In genomic region chr19:1811472-1811894, GRCh38 we compare ENCODE assay signal across 8 cellular contexts. TPM values are rescaled to one million over a fixed set of nuclear protein-coding genes. Genes with fewer than 3 reads are reported as not detected.
A peak's percentile ranks its signal among the peaks of the same experiment; 100 is the strongest.
DNase-seq lines count a peak whose midpoint lies in the region; ATAC-seq, FAIRE-seq and TF ChIP-seq lines count a peak whose summit lies in the region.

No MANE protein-coding gene starts in this region.

- H3F3A ChIP-seq in SK-N-SH (replicated peaks; ENCODE audit: insufficient read depth) = peaks cover 4% of the 10 kb centered on the region

- no peaks in the 10 kb centered on the region for H3K9me2 ChIP-seq in SK-N-SH

- CTCF ChIA-PET in SK-N-SH (lab: Yijun Ruan, JAX) = interaction anchor here (0.9 to 3.6 kb wide), 6 partner anchors 15 to 139 kb away, joined by 3 to 20 read pairs (median 8); no protein-coding TSS in a partner anchor

- H3K4me2 ChIP-seq in SK-N-SH = peak overlapping the region; percentile 77

- H2AFZ ChIP-seq in SK-N-SH (ENCODE audit: low read depth) = peak overlapping the region; percentile 73; the same call in 1 of the 2 replicates

- TF ChIP-seq RAD21 in SK-N-SH (IDR thresholded peaks at IDR 0.05; ENCODE audit: low read length) = no peak

- H3K9me3 ChIP-seq in SK-N-SH (no peaks in the 10 kb centered on the region), kidney (ENCODE audit: control insufficient read depth in 1 of 2, low read length in 2 of 2) (no peaks in the 10 kb centered on the region)

- peak; percentile 46; the same call in 1 of the 2 replicates for TF ChIP-seq POLR2A in H54 (IDR thresholded peaks at IDR 0.05; ENCODE audit: low read depth, low read length)

- H4K20me1 ChIP-seq in SK-N-SH (ENCODE audit: insufficient read depth) = no peaks in the 10 kb centered on the region

- TF ChIP-seq EP300 in SK-N-SH (IDR thresholded peaks at IDR 0.05; ENCODE audit: borderline replicate concordance in 1 of 2, low read depth in 1 of 2, low read length in 1 of 2) = no peak

- H3K27me3 ChIP-seq in SK-N-SH (ENCODE audit: insufficient read depth) = no peaks in the 10 kb centered on the region

- intact Hi-C loops in kidney (cut with DNase I) = no loop called here

- no peak for TF ChIP-seq CTCF in SK-N-SH (IDR thresholded peaks at IDR 0.05)
- no peak for TF ChIP-seq CTCF in kidney (IDR thresholded peaks at IDR 0.05; ENCODE audit: borderline replicate concordance, extremely low read depth, insufficient read depth)
- TF ChIP-seq CTCF in GM13976 (IDR thresholded peaks at IDR 0.05; ENCODE audit: borderline replicate concordance, control extremely low read depth, extremely low read depth, insufficient read depth, missing control alignments) = no peak

- H3K9ac ChIP-seq in SK-N-SH (peak overlapping the region; percentile 68), kidney (ENCODE audit: low read length in 2 of 2) (no peak overlapping the region)

- H3K4me1 ChIP-seq in SK-N-SH (ENCODE audit: control insufficient read depth in 1 of 2, insufficient read depth in 2 of 2, low read depth in 1 of 2, low read length in 1 of 2) (peaks cover 0 to 14% of the 10 kb centered on the region in 2 experiments; a peak in 1 of 4 replicates), kidney (ENCODE audit: control insufficient read depth in 1 of 2, insufficient read depth in 1 of 2, low read depth in 1 of 2, low read length in 2 of 2) (peaks cover 0 to 8% of the 10 kb centered on the region in 2 donors)

- no peak for ATAC-seq in HG03469 (IDR thresholded peaks at IDR 0.05; ENCODE audit: unreplicated experiment)

- POLR2A ChIA-PET in SK-N-SH (lab: Yijun Ruan, JAX) = no interaction called here

- peak overlapping the region; percentile 64 to 71 for H3K4me3 ChIP-seq in SK-N-SH (ENCODE audit: low read depth in 2 of 2, low read length in 1 of 2)
- H3K4me3 ChIP-seq in kidney (ENCODE audit: low read length in 2 of 2) = no peak overlapping the region

- peak overlapping the region in 1 of 2 experiments; percentile 29; a peak in 1 of 4 replicates for H3K27ac ChIP-seq in SK-N-SH (ENCODE audit: low read depth in 2 of 2, low read length in 1 of 2)
- H3K27ac ChIP-seq in kidney (ENCODE audit: low read depth in 2 of 2, low read length in 2 of 2) = no peak overlapping the region

- DNase-seq in H54 (ENCODE audit: insufficient read length, low spot score) (peak; percentile 99), SK-N-SH (peak; percentile 66), astrocyte of the hippocampus (ENCODE audit: low read depth, low spot score) (peak; percentile 74), kidney (peak; percentile 94), GM13976 (ENCODE audit: low spot score) (no peak), NCI-H2107 (lab: John Stamatoyannopoulos, UW) (no peak)
- DNase-seq in stimulated activated CD4-positive, alpha-beta T cell treated with anti-CD3 and anti-CD28 coated beads, TNF-alpha, amount 100 ng/mL, for 24 hours (ENCODE audit: low read depth in 3 of 3) = peak; percentile 22 to 52 (median 22)

- peaks cover 0 to 12% of the 10 kb centered on the region in 2 experiments for H3K36me3 ChIP-seq in SK-N-SH (replicated peaks in 1 of 2; ENCODE audit: control insufficient read depth in 1 of 2, insufficient read depth in 2 of 2, low read length in 1 of 2)
- no peaks in the 10 kb centered on the region for H3K36me3 ChIP-seq in kidney (ENCODE audit: control insufficient read depth in 1 of 2, insufficient read depth in 2 of 2, low read length in 2 of 2)

- peak; percentile 80 for FAIRE-seq in H54 (lab: Jason Lieb, UNC)
- FAIRE-seq in kidney (lab: Jason Lieb, UNC) = no peak

- in situ Hi-C loops in GM13976 (cut with MboI; ENCODE audit: low sequenced_read_pairs, unreplicated experiment) = no loop called here

- no peaks in the 10 kb centered on the region for H3K79me2 ChIP-seq in SK-N-SH (ENCODE audit: insufficient read depth)

- WGBS in SK-N-SH (ENCODE audit: low lambda C conversion rate) = 26% methylated on average over 11 of the region's 13 CpGs

TF ChIP-seq in SK-N-SH, 30 proteins besides CTCF, POLR2A, EP300 and RAD21:
- TF ChIP-seq NFIC (IDR thresholded peaks at IDR 0.05; ENCODE audit: borderline replicate concordance) = peak; percentile 97
- TF ChIP-seq MXI1 (IDR thresholded peaks at IDR 0.05; ENCODE audit: low read depth, low read length) = no peak; the same call in 1 of the 2 replicates
- TF ChIP-seq FOSL2 (IDR thresholded peaks at IDR 0.05; ENCODE audit: borderline replicate concordance, low read depth) = peak; percentile 86; the same call in 1 of the 2 replicates
- TF ChIP-seq CHD2 (IDR thresholded peaks at IDR 0.05; ENCODE audit: low read length, partially characterized antibody) = no peak
- TF ChIP-seq, protein P1, sequence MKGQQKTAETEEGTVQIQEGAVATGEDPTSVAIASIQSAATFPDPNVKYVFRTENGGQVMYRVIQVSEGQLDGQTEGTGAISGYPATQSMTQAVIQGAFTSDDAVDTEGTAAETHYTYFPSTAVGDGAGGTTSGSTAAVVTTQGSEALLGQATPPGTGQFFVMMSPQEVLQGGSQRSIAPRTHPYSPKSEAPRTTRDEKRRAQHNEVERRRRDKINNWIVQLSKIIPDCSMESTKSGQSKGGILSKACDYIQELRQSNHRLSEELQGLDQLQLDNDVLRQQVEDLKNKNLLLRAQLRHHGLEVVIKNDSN (IDR thresholded peaks at IDR 0.05; ENCODE audit: borderline replicate concordance, low read depth) = no peak

RNA-seq across cellular contexts. Expression of gene ATP8B3, which starts 0.6 kb away (rescaled TPM):
- polyA plus RNA-seq in SK-N-SH (2012; rRNA removed) = 6.2 and 8.0 TPM in 2 replicates
- polyA plus RNA-seq in SK-N-SH (2012; cell fraction: cytosol; rRNA removed) = 3.1 and 4.9 TPM in 2 replicates
- polyA plus RNA-seq in SK-N-SH (2012; cell fraction: nucleus; rRNA removed) = 20.8 and 25.6 TPM in 2 replicates
- total RNA-seq in kidney = 3.6 TPM
- 0.24 TPM for polyA plus RNA-seq in kidney (ENCODE audit: insufficient read depth, low read depth, low replicate concordance)

RNA-seq across cellular contexts. Expression of gene REXO1, which starts 36.8 kb away (rescaled TPM):
- polyA plus RNA-seq in SK-N-SH (2012; rRNA removed) = 9.0 and 18.8 TPM in 2 replicates
- 7.1 and 12.6 TPM in 2 replicates for polyA plus RNA-seq in SK-N-SH (2012; cell fraction: cytosol; rRNA removed)
- 87.2 and 224 TPM in 2 replicates for polyA plus RNA-seq in SK-N-SH (2012; cell fraction: nucleus; rRNA removed)
- total RNA-seq in kidney = 36.8 TPM
- 12.1 TPM for polyA plus RNA-seq in kidney (ENCODE audit: insufficient read depth, low read depth, low replicate concordance)

RNA-seq across cellular contexts. Expression of gene KLF16, which starts 51.9 kb away (rescaled TPM):
- polyA plus RNA-seq in SK-N-SH (2012; rRNA removed) (11.3 and 16.1 TPM in 2 replicates), kidney (ENCODE audit: insufficient read depth, low read depth, low replicate concordance) (10.4 TPM)
- polyA plus RNA-seq in SK-N-SH (2012; cell fraction: cytosol; rRNA removed) = 11.6 and 17.8 TPM in 2 replicates
- 28.7 and 43.5 TPM in 2 replicates for polyA plus RNA-seq in SK-N-SH (2012; cell fraction: nucleus; rRNA removed)
- 22.2 TPM for total RNA-seq in kidney

RNA-seq across cellular contexts. Expression of gene ONECUT3, which starts 58.2 kb away (rescaled TPM):
- polyA plus RNA-seq in SK-N-SH (2012; rRNA removed) (not detected in 2 replicates), kidney (ENCODE audit: insufficient read depth, low read depth, low replicate concordance) (not detected)
- not detected in 2 replicates for polyA plus RNA-seq in SK-N-SH (2012; cell fraction: cytosol; rRNA removed)
- polyA plus RNA-seq in SK-N-SH (2012; cell fraction: nucleus; rRNA removed) = not detected in 2 replicates
- total RNA-seq in kidney = not detected

Comparison
In these comparisons a context has a peak if more than half of its experiments do, and no peak if none do; other contexts are left out.
1. DNase-seq: peak in H54 (single experiment), SK-N-SH (single experiment), astrocyte of the hippocampus (single experiment), kidney (single experiment) and stimulated activated CD4-positive, alpha-beta T cell treated with anti-CD3 and anti-CD28 coated beads, TNF-alpha, amount 100 ng/mL, for 24 hours (3 of 3); none in GM13976 (single experiment) and NCI-H2107 (single experiment).
2. H3K4me3 ChIP-seq: peak in SK-N-SH (2 of 2); none in kidney (0 of 2).